1 cellular context compared by ENCODE assay signal in the genomic region with DNA sequence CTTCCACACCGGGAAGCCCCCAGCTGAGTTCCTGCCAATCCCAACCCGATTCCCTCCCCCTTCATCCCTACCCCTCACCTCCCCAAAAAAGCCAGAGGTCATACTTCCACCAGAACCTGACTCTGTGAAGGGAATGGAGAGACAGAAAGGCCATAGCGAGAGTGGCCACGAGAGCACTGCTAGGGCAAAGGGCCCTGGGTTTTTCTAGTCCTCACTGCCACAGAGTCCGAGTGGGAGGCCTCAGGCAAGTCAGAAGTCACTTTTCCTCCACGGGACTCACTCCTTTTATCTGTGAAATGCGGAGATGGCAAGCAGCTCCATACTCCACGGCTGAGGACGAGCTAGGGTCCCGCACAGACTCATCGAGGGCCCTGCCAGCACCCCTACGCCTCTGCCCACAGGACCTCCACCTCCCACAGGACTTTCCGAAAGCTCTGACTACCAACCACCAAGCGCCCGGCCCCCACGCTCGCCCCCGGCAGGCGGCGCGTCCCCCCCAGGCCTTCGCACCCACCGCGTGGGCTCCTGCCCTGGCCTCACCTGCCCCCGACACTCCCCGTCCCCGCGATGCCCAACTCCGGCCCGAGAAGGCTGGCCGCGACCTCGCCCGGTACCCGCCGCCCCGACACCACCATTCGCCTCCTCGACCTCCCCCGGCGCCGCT.
TF ChIP-seq lines count a peak whose summit lies in the region.

No MANE protein-coding gene starts in this region.

TF ChIP-seq in HCT116, 20 proteins besides CTCF, POLR2A, EP300 and RAD21 (continued from another document):
- no peak for TF ChIP-seq EGR1 (IDR thresholded peaks at IDR 0.05; ENCODE audit: low read depth)
- no peak for TF ChIP-seq EZH2 (IDR thresholded peaks at IDR 0.05)
- no peak for TF ChIP-seq YY1 (IDR thresholded peaks at IDR 0.05; ENCODE audit: extremely low read depth, insufficient replicate concordance, low read depth, low read length)
- TF ChIP-seq EZH2phosphoT487 (IDR thresholded peaks at IDR 0.05; ENCODE audit: borderline replicate concordance) = no peak
